Comparison of ENCODE assay signal across 14 cellular contexts in the genomic region with DNA sequence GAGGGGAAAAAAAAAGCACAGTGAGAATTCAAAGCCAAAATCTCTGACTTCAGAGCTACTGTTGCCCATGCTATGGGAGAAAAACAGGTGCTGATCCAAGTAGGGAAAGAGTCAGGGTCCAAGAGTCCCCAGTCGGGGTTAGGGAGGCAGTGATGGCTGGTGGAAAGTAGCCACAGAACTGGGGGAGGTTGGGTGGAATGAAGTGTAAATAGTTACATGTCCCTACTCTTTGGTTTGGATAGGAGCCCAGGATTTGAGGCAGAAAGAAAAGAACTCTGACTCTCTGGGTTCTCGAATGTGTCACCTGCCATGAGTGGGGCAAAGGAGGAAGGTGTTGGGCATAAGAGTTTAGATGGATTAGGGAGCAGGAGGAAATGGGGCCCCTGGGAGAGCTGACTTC. TPM values are rescaled to one million over a fixed set of nuclear protein-coding genes. Genes with fewer than 3 reads are reported as not detected.
"Had no signal": no experiment of that assay in that cellular context is flagged by ENCODE, and none has a peak within 500 bp of the region (broad histone marks: within the 10 kb centered on the region; RNA-seq: fewer than 3 reads in every experiment).

No MANE protein-coding gene starts in this region.

RNA-seq across cellular contexts. Expression of gene CYP4A22, which starts 8.4 kb away (rescaled TPM):
- total RNA-seq: chondrocyte, dermis microvascular lymphatic vessel endothelial cell, endothelial cell of umbilical vein, fibroblast of lung, frontal cortex, glomerular endothelial cell, left ventricle myocardium superior, myocyte, natural killer cell, neural crest cell, osteocyte, right cardiac atrium, temporal lobe had no signal
- polyA plus RNA-seq: endothelial cell of umbilical vein, fibroblast of lung, right cardiac atrium, spleen had no signal
